In genomic region chr6:164072240-164072666, GRCh38 we compare ENCODE assay signal across 21 cellular contexts.
"Had no signal": no experiment of that assay in that cellular context is flagged by ENCODE, and none has a peak within 500 bp of the region (broad histone marks: within the 10 kb centered on the region; RNA-seq: fewer than 3 reads in every experiment).

No MANE protein-coding gene starts in this region.

- H3K9me3 ChIP-seq: colonic mucosa, esophagus muscularis mucosa, gastrocnemius medialis, neutrophil, pancreas, stomach, thyroid gland, vagina had no signal

- H3K27ac ChIP-seq: colonic mucosa, esophagus muscularis mucosa, gastrocnemius medialis, neutrophil, pancreas, stomach, thyroid gland, vagina had no signal

- H3K4me3 ChIP-seq: colonic mucosa, esophagus muscularis mucosa, gastrocnemius medialis, lung, pancreas, stomach, thyroid gland, vagina had no signal

- ATAC-seq: left lobe of liver; natural killer cell; pancreas; sciatic nerve; stimulated activated effector memory CD8-positive, alpha-beta T cell treated with anti-CD3 and anti-CD28 coated beads, Interleukin-12 subunit alpha, Interleukin-12 subunit beta, amount 100 ng/mL, for 72 hours had no signal

- DNase-seq: colonic mucosa; effector CD8-positive, alpha-beta T cell; foreskin fibroblast; gastrocnemius medialis; head of caudate nucleus; kidney; natural killer cell; pancreas; stimulated activated CD4-positive, alpha-beta T cell treated with anti-CD3 and anti-CD28 coated beads, Interleukin-2, amount 100 ng/mL, for 24 hours; stimulated activated CD4-positive, alpha-beta T cell treated with anti-CD3 and anti-CD28 coated beads, Interleukin-4, amount 100 ng/mL, for 24 hours; stimulated activated naive CD4-positive, alpha-beta T cell treated with Interleukin-2 at 50 U/mL for 16 hours; stomach; thyroid gland had no signal

- H3K4me1 ChIP-seq: colonic mucosa, pancreas, stomach, thyroid gland, vagina had no signal

- H3K27me3 ChIP-seq: colonic mucosa, esophagus muscularis mucosa, gastrocnemius medialis, neutrophil, pancreas, stomach, thyroid gland, vagina had no signal

- FAIRE-seq: endothelial cell of umbilical vein, kidney, pancreas had no signal

- H3K36me3 ChIP-seq: colonic mucosa, esophagus muscularis mucosa, gastrocnemius medialis, neutrophil, pancreas, stomach, thyroid gland, vagina had no signal
